In genomic region chr13:63308585-63308984, GRCh38 we compare ENCODE assay signal across 18 cellular contexts.
DNase-seq lines count a peak whose midpoint lies in the region; ATAC-seq and TF ChIP-seq lines count a peak whose summit lies in the region.
"Had no signal": no experiment of that assay in that cellular context is flagged by ENCODE, and none has a peak within 500 bp of the region (broad histone marks: within the 10 kb centered on the region; RNA-seq: fewer than 3 reads in every experiment).

No MANE protein-coding gene starts in this region.

- TF ChIP-seq CTCF in 22Rv1 (IDR thresholded peaks at IDR 0.05): no peak
- no peak for TF ChIP-seq CTCF in neural cell (IDR thresholded peaks at IDR 0.05; ENCODE audit: poor library complexity, severe bottlenecking)
- no peak for TF ChIP-seq CTCF in body of pancreas (IDR thresholded peaks at IDR 0.05)

- H3K9ac ChIP-seq in neural cell (ENCODE audit: low read length): no peak overlapping the region
- H3K9ac ChIP-seq: BLaER1, GM23248 had no signal

- H3K79me2 ChIP-seq in neural cell (replicated peaks; ENCODE audit: insufficient read depth, low read length): no peaks in the 10 kb centered on the region

- ATAC-seq in GM18505 (IDR thresholded peaks at IDR 0.05; ENCODE audit: unreplicated experiment) (no peak), HG03565 (IDR thresholded peaks at IDR 0.05; ENCODE audit: unreplicated experiment) (no peak), body of pancreas (no peak)
- ATAC-seq: GM12878 had no signal

- no peaks in the 10 kb centered on the region for H3K9me3 ChIP-seq in neural cell (ENCODE audit: low read length)
- no peaks in the 10 kb centered on the region for H3K9me3 ChIP-seq in body of pancreas
- H3K9me3 ChIP-seq: HAP-1 had no signal

- H3K36me3 ChIP-seq in neural cell (ENCODE audit: insufficient read depth, low read length) (no peaks in the 10 kb centered on the region), body of pancreas (replicated peaks in 1 of 2; ENCODE audit: insufficient read depth in 1 of 2, low read depth in 2 of 2) (no peaks in the 10 kb centered on the region)
- H3K36me3 ChIP-seq: BLaER1, HAP-1 had no signal

- intact Hi-C loops in body of pancreas (cut with DNase I): no loop called here

- H3K27ac ChIP-seq in 22Rv1 (peak overlapping the region; percentile 18; the same call in 1 of the 2 replicates), neural cell (ENCODE audit: low read length) (no peak overlapping the region), body of pancreas (no peak overlapping the region)
- H3K27ac ChIP-seq: BLaER1, GM23248, HL-60 had no signal

- H3K9me2 ChIP-seq in neural cell (ENCODE audit: insufficient read depth, low read length): no peaks in the 10 kb centered on the region

- no peak overlapping the region for H3K4me3 ChIP-seq in neural cell (ENCODE audit: low read length)
- no peak overlapping the region for H3K4me3 ChIP-seq in body of pancreas
- H3K4me3 ChIP-seq: BLaER1, GM12878, GM23248, HAP-1 had no signal

- no peak for TF ChIP-seq RAD21 in neural cell (conservative IDR thresholded peaks at IDR 0.05)

- H3K4me1 ChIP-seq in body of pancreas: peaks cover 8% of the 10 kb centered on the region
- H3K4me1 ChIP-seq: HAP-1 had no signal

- DNase-seq in NCI-H1048 (lab: John Stamatoyannopoulos, UW) (peak; percentile 6), NCI-H82 treated with DMSO at 0.1 percent for 48 hours (lab: John Stamatoyannopoulos, UW; ENCODE audit: unreplicated experiment) (peak; percentile 34), body of pancreas (no peak), NCI-H2029 treated with DMSO at 0.1 percent for 48 hours (lab: John Stamatoyannopoulos, UW) (no peak)
- DNase-seq: 8988T; CD4-positive, alpha-beta memory T cell; DMS79 treated with DMSO at 0.1 percent for 48 hours; GF-D8; GM23248; HFFc6 had no signal

- no peak overlapping the region for H3K4me2 ChIP-seq in neural cell (ENCODE audit: low read length)
- H3K4me2 ChIP-seq: BLaER1 had no signal

- TF ChIP-seq EP300 in neural cell (conservative IDR thresholded peaks at IDR 0.05; ENCODE audit: poor library complexity, severe bottlenecking): peak; percentile 44

- 40 to 55% methylated on average over 5 of the region's 5 CpGs for WGBS in body of pancreas, 2 donors

- no peak for TF ChIP-seq POLR2A in GM18505 (IDR thresholded peaks at IDR 0.05; ENCODE audit: borderline replicate concordance, extremely low read depth, insufficient read depth, insufficient read length)
- no peak for TF ChIP-seq POLR2A in body of pancreas (IDR thresholded peaks at IDR 0.05)

- H4K20me1 ChIP-seq in neural cell (ENCODE audit: insufficient read depth): no peaks in the 10 kb centered on the region
- H4K20me1 ChIP-seq: BLaER1 had no signal

- no peaks in the 10 kb centered on the region for H3K27me3 ChIP-seq in neural cell (ENCODE audit: insufficient read depth, low read depth, low read length)
- H3K27me3 ChIP-seq in body of pancreas: no peaks in the 10 kb centered on the region
- H3K27me3 ChIP-seq: BLaER1 had no signal

- no peak overlapping the region for H2AFZ ChIP-seq in neural cell (ENCODE audit: low read depth, low read length)
- H2AFZ ChIP-seq: GM23248 had no signal

- H3F3A ChIP-seq in neural cell (ENCODE audit: insufficient read depth, low read length, poor library complexity, severe bottlenecking): no peaks in the 10 kb centered on the region

TF ChIP-seq in neural cell, 6 proteins besides CTCF, POLR2A, EP300 and RAD21:
- no peak for TF ChIP-seq SMC3 (conservative IDR thresholded peaks at IDR 0.05; ENCODE audit: poor library complexity)
- TF ChIP-seq REST (IDR thresholded peaks at IDR 0.05; ENCODE audit: borderline replicate concordance): no peak
- no peak for TF ChIP-seq POLR2AphosphoS5 (IDR thresholded peaks at IDR 0.05)
- TF ChIP-seq EZH2 (IDR thresholded peaks at IDR 0.05; ENCODE audit: borderline replicate concordance, insufficient read depth, low read length, poor library complexity, severe bottlenecking): no peak
- no peak for TF ChIP-seq TAF1 (IDR thresholded peaks at IDR 0.05; ENCODE audit: low read depth)
- TF ChIP-seq MXI1 (conservative IDR thresholded peaks at IDR 0.05; ENCODE audit: poor library complexity, severe bottlenecking): no peak

Comparison
In these comparisons a context has a peak if more than half of its experiments do, and no peak if none do; other contexts are left out.
1. DNase-seq: peak in NCI-H1048 (single experiment) and NCI-H82 treated with DMSO at 0.1 percent for 48 hours (single experiment); none in body of pancreas (0 of 4) and NCI-H2029 treated with DMSO at 0.1 percent for 48 hours (single experiment).